Comparison of ENCODE assay signal across 10 cellular contexts in genomic region chr5:112691758-112692157, GRCh38. TPM values are rescaled to one million over a fixed set of nuclear protein-coding genes. Genes with fewer than 3 reads are reported as not detected.
DNase-seq lines count a peak whose midpoint lies in the region; ATAC-seq, FAIRE-seq and TF ChIP-seq lines count a peak whose summit lies in the region.
"Had no signal": no experiment of that assay in that cellular context is flagged by ENCODE, and none has a peak within 500 bp of the region (broad histone marks: within the 10 kb centered on the region; RNA-seq: fewer than 3 reads in every experiment).

No MANE protein-coding gene starts in this region.

- intact Hi-C loops in upper lobe of right lung (cut with DNase I): no loop called here

- H3K4me2 ChIP-seq in H1 (ENCODE audit: insufficient read depth in 1 of 2, low read depth in 2 of 2, low read length in 2 of 2): no peak overlapping the region

- H4K8ac ChIP-seq in H1 (ENCODE audit: extremely low read depth, insufficient read depth, low read length): no peak overlapping the region

- no peak overlapping the region for H3K14ac ChIP-seq in H1 (ENCODE audit: insufficient read length)

- FAIRE-seq in H1 (lab: Jason Lieb, UNC): peak; percentile 73
- FAIRE-seq: islet of Langerhans, TTC549 had no signal

- TF ChIP-seq POLR2A in H1 (IDR thresholded peaks at IDR 0.05; ENCODE audit: control extremely low read depth in 1 of 2, low read depth in 2 of 2, low read length in 2 of 2): no peak

- peaks cover 0 to 4% of the 10 kb centered on the region in 2 experiments; a peak in 1 of 4 replicates for H3K9me3 ChIP-seq in H1 (ENCODE audit: insufficient read depth in 2 of 2, low read depth in 1 of 2, low read length in 1 of 2)
- no peaks in the 10 kb centered on the region for H3K9me3 ChIP-seq in upper lobe of right lung

- H4K91ac ChIP-seq in H1 (replicated peaks; ENCODE audit: insufficient read length, low read length): no peak overlapping the region

- H2BK5ac ChIP-seq in H1 (ENCODE audit: low read depth, low read length): no peak overlapping the region

- H3K4ac ChIP-seq in H1 (replicated peaks; ENCODE audit: insufficient read length, low read depth, low read length): no peak overlapping the region

- no peak overlapping the region for H2AK5ac ChIP-seq in H1 (ENCODE audit: low read depth, low read length)

- no peak for TF ChIP-seq EP300 in H1 (IDR thresholded peaks at IDR 0.05; ENCODE audit: borderline replicate concordance in 1 of 2, low read depth in 2 of 2, low read length in 2 of 2)

- H3K4me1 ChIP-seq in H1 (replicated peaks in 1 of 4; ENCODE audit: control insufficient read depth in 3 of 4, insufficient read depth in 4 of 4, low read length in 3 of 4) (peaks cover 0 to 4% (median 0%) of the 10 kb centered on the region in 4 experiments; a peak in 2 of 7 replicates), upper lobe of right lung (no peaks in the 10 kb centered on the region)

- TF ChIP-seq RAD21 in H1 (IDR thresholded peaks at IDR 0.05 in 1 of 2, conservative IDR thresholded peaks at IDR 0.05 in 1 of 2; ENCODE audit: low read depth in 2 of 2, low read length in 2 of 2): peak; percentile 84 to 90

- H2BK15ac ChIP-seq in H1 (ENCODE audit: low read length): no peak overlapping the region

- WGBS in H1 (ENCODE audit: extremely low coverage in 1 of 2, insufficient coverage in 1 of 2, insufficient read length in 1 of 2, insufficient replicate concordance in 2 of 2, low coverage in 1 of 2, low lambda C conversion rate in 2 of 2, missing lambda C conversion rate in 1 of 2), 2 experiments: 48% methylated on average over 3 of the region's 3 CpGs; no CpG with 5 or more reads in 1 of the 2 experiments

- H3K36me3 ChIP-seq in H1 (ENCODE audit: control insufficient read depth in 2 of 4, insufficient read depth in 4 of 4, low read length in 3 of 4) (no peaks in the 10 kb centered on the region), upper lobe of right lung (no peaks in the 10 kb centered on the region)

- H2AFZ ChIP-seq in H1 (ENCODE audit: low read length): 0 out of 2 replicates have a peak overlapping the region, but pooled peaks have one; percentile 57

- H3K9ac ChIP-seq in H1 (replicated peaks in 1 of 4; ENCODE audit: extremely low read depth in 1 of 4, low read depth in 3 of 4, low read length in 3 of 4): no peak overlapping the region

- no peak overlapping the region for H3K18ac ChIP-seq in H1 (ENCODE audit: extremely low read depth, low read length)

- no peak overlapping the region for H3K23ac ChIP-seq in H1 (ENCODE audit: insufficient read length)

- no peaks in the 10 kb centered on the region for H3K79me1 ChIP-seq in H1 (ENCODE audit: low read depth, low read length)

- no peaks in the 10 kb centered on the region for H3K79me2 ChIP-seq in H1 (ENCODE audit: control insufficient read depth in 1 of 2, insufficient read depth in 2 of 2, low read length in 2 of 2)

- H4K5ac ChIP-seq in H1 (ENCODE audit: insufficient read length, low read depth, low read length): no peak overlapping the region

- TF ChIP-seq CTCF in H1 (IDR thresholded peaks at IDR 0.05; ENCODE audit: control extremely low read depth in 1 of 3, insufficient read depth in 1 of 3, low read depth in 1 of 3, low read length in 3 of 3) (peak in 2 of 3 experiments; percentile 61 to 77; a peak in 2 of 4 replicates), upper lobe of right lung (IDR thresholded peaks at IDR 0.05) (peak; percentile 20)

- H3K4me3 ChIP-seq in H1 (ENCODE audit: extremely low read depth in 1 of 4, insufficient read depth in 2 of 4, low read depth in 3 of 4, low read length in 4 of 4) (no peak overlapping the region), upper lobe of right lung (no peak overlapping the region)

- DNase-seq in stimulated activated CD4-positive, alpha-beta T cell treated with anti-CD3 and anti-CD28 coated beads, Interleukin-15, amount 100 ng/mL, for 24 hours: peak; percentile 29
- no peak for DNase-seq in stimulated activated CD4-positive, alpha-beta T cell treated with anti-CD3 and anti-CD28 coated beads, Interleukin-4, amount 100 ng/mL, for 24 hours
- DNase-seq in NCI-H748 (lab: John Stamatoyannopoulos, UW; ENCODE audit: unreplicated experiment) (peak; percentile 29), H1 (ENCODE audit: low read depth in 1 of 2, low spot score in 2 of 2) (peak; percentile 3 to 55), upper lobe of right lung (no peak), NCI-H1694 (lab: John Stamatoyannopoulos, UW) (no peak)
- no peak for DNase-seq in activated CD4-positive, CD25-positive, alpha-beta regulatory T cell (lab: John Stamatoyannopoulos, UW)

- H2BK12ac ChIP-seq in H1 (ENCODE audit: low read depth, low read length): no peak overlapping the region

- CTCF ChIA-PET in H1 (lab: Charles Lee; ENCODE audit: partially characterized antibody): interaction anchor here (0.6 to 8.9 kb wide), 51 partner anchors 9 to 516 kb away, joined by 3 to 111 read pairs (median 4); partner anchors contain the start of genes APC and EPB41L4A

- H3K27me3 ChIP-seq in H1 (replicated peaks in 1 of 4; ENCODE audit: control insufficient read depth in 3 of 4, extremely low read depth in 1 of 4, insufficient read depth in 3 of 4, low read length in 3 of 4) (no peaks in the 10 kb centered on the region; a peak in 1 of 7 replicates), upper lobe of right lung (no peaks in the 10 kb centered on the region)

- no peaks in the 10 kb centered on the region for H4K20me1 ChIP-seq in H1 (replicated peaks in 1 of 2; ENCODE audit: control insufficient read depth in 1 of 2, insufficient read depth in 2 of 2, low read length in 2 of 2)

- H2BK120ac ChIP-seq in H1 (replicated peaks; ENCODE audit: low read depth, low read length): no peak overlapping the region

- H3K23me2 ChIP-seq in H1 (ENCODE audit: low read depth, low read length): no peaks in the 10 kb centered on the region; the same call in 1 of the 2 replicates

- H3K27ac ChIP-seq in H1 (ENCODE audit: low read depth, low read length): no peak overlapping the region
- no peak overlapping the region for H3K27ac ChIP-seq in upper lobe of right lung

- H2BK20ac ChIP-seq in H1 (ENCODE audit: low read length): no peak overlapping the region

- H3K56ac ChIP-seq in H1 (replicated peaks; ENCODE audit: insufficient read length, low read depth, low read length): no peak overlapping the region

- POLR2A ChIA-PET in H1 (lab: Charles Lee; ENCODE audit: partially characterized antibody): interaction anchor here (2.9 kb wide), 1 partner anchor 16 kb away, joined by 8 read pairs; no protein-coding TSS in a partner anchor

- ATAC-seq in upper lobe of right lung: peak; percentile 65
- ATAC-seq in HG03196 (IDR thresholded peaks at IDR 0.05; ENCODE audit: unreplicated experiment): no peak

TF ChIP-seq in H1, 55 proteins besides CTCF, POLR2A, EP300 and RAD21:
- no peak for TF ChIP-seq RNF2 (IDR thresholded peaks at IDR 0.05; ENCODE audit: borderline replicate concordance, low read depth, low read length, missing control alignments, poor library complexity, severe bottlenecking)
- no peak for TF ChIP-seq RFX5 (IDR thresholded peaks at IDR 0.05; ENCODE audit: borderline replicate concordance, low read depth, low read length)
- TF ChIP-seq TAF7 (optimal IDR thresholded peaks at IDR 0.05; ENCODE audit: borderline replicate concordance, low read depth, low read length): no peak
- no peak for TF ChIP-seq MAX (IDR thresholded peaks at IDR 0.05)
- TF ChIP-seq GABPA (IDR thresholded peaks at IDR 0.05; ENCODE audit: borderline replicate concordance, insufficient read depth, low read length): no peak
- no peak for TF ChIP-seq SUZ12 (IDR thresholded peaks at IDR 0.05; ENCODE audit: low read length)

RNA-seq across cellular contexts. Expression of gene APC, which starts 45.9 kb away (rescaled TPM):
- total RNA-seq in H1 (2021; fragmentation: NEBNext Ultra II Directional; extraction: Animal tissue kit (Norgen Biotek cat#: 25700)): 41.9 and 44.0 TPM in 2 replicates
- polyA plus RNA-seq in H1 (2011; rRNA removed): 6.8 and 7.0 TPM in 2 replicates
- 8.1 TPM for polyA plus RNA-seq in H1 (2011; cell fraction: cytosol; rRNA removed)
- 16.8 TPM for polyA plus RNA-seq in H1 (2011; cell fraction: nucleus; rRNA removed)
- polyA plus RNA-seq in H1 (2012, experiment 1 of 2): 8.9 to 13.5 TPM (median 10.8 TPM) in 4 replicates
- 0.73 TPM for polyA plus RNA-seq in H1 (2012, experiment 2 of 2)
- 21.4 TPM for polyA plus RNA-seq in H1 (2013, experiment 1 of 2)
- polyA plus RNA-seq in H1 (2013, experiment 2 of 2): 20.6 TPM
- 38.3 and 50.9 TPM in 2 replicates for polyA minus RNA-seq in H1 (2011; rRNA and poly(A)+ RNA removed)
- 30.4 TPM for polyA minus RNA-seq in H1 (2011; cell fraction: cytosol; rRNA and poly(A)+ RNA removed)
- 120 TPM for polyA minus RNA-seq in H1 (2011; cell fraction: nucleus; rRNA and poly(A)+ RNA removed)
- 54.1 TPM for total RNA-seq in upper lobe of right lung

Comparison
In these comparisons a context has a peak if more than half of its experiments do, and no peak if none do; other contexts are left out.
1. DNase-seq: peak in stimulated activated CD4-positive, alpha-beta T cell treated with anti-CD3 and anti-CD28 coated beads, Interleukin-15, amount 100 ng/mL, for 24 hours (single experiment), NCI-H748 (single experiment) and H1 (2 of 2); none in stimulated activated CD4-positive, alpha-beta T cell treated with anti-CD3 and anti-CD28 coated beads, Interleukin-4, amount 100 ng/mL, for 24 hours (single experiment), upper lobe of right lung (single experiment), NCI-H1694 (single experiment) and activated CD4-positive, CD25-positive, alpha-beta regulatory T cell (0 of 4).